Comparison of ENCODE assay signal across 13 cellular contexts in genomic region chr14:103105580-103106168, GRCh38. TPM values are rescaled to one million over a fixed set of nuclear protein-coding genes. Genes with fewer than 3 reads are reported as not detected.
DNase-seq lines count a peak whose midpoint lies in the region; ATAC-seq and TF ChIP-seq lines count a peak whose summit lies in the region.
"Had no signal": no experiment of that assay in that cellular context is flagged by ENCODE, and none has a peak within 500 bp of the region (broad histone marks: within the 10 kb centered on the region; RNA-seq: fewer than 3 reads in every experiment).

No MANE protein-coding gene starts in this region.

- DNase-seq in NCI-H2196 (lab: John Stamatoyannopoulos, UW; ENCODE audit: unreplicated experiment) (peak; percentile 31), NCI-H2196 treated with DMSO at 0.1 percent for 48 hours (lab: John Stamatoyannopoulos, UW; ENCODE audit: unreplicated experiment) (no peak), LNCaP clone FGC (ENCODE audit: low read depth) (peak; percentile 25), RWPE1 (ENCODE audit: low spot score) (no peak), myocyte (ENCODE audit: low read depth) (peak; percentile 97), NCI-H2029 treated with DMSO at 0.1 percent for 48 hours (lab: John Stamatoyannopoulos, UW) (no peak), NCI-H1930 (lab: John Stamatoyannopoulos, UW) (no peak)

- POLR2A ChIA-PET in RWPE1 (lab: Yijun Ruan, JAX; ENCODE audit: low non-redundant PET): no interaction called here

- no peak for ATAC-seq in GM18511 (IDR thresholded peaks at IDR 0.05; ENCODE audit: unreplicated experiment)

- TF ChIP-seq CTCF in LNCaP clone FGC (IDR thresholded peaks at IDR 0.05; ENCODE audit: control insufficient read depth, extremely low read depth, insufficient read depth): peak; percentile 61
- TF ChIP-seq CTCF in RWPE1 (conservative IDR thresholded peaks at IDR 0.05; ENCODE audit: low read depth): no peak

- CTCF ChIA-PET in RWPE1 (lab: Yijun Ruan, JAX): interaction anchor here (0.5 to 4.3 kb wide), 29 partner anchors 7 to 511 kb away, joined by 3 to 69 read pairs (median 5); partner anchors contain the start of genes LBHD2 and TNFAIP2

- peak overlapping the region; percentile 26 for H3K27ac ChIP-seq in RWPE1
- H3K27ac ChIP-seq: ascending aorta, thyroid gland had no signal

- H3K4me3 ChIP-seq in LNCaP clone FGC (ENCODE audit: low read depth, low read length): no peak overlapping the region
- H3K4me3 ChIP-seq: MG63, thyroid gland had no signal

RNA-seq across cellular contexts. Expression of gene EXOC3L4, which starts 11.1 kb away (rescaled TPM):
- 58.9 and 99.9 TPM in 2 replicates for total RNA-seq in myocyte
- polyA plus RNA-seq in myocyte (2012): 3.0 TPM
- total RNA-seq: ascending aorta, fibroblast of villous mesenchyme had no signal
- polyA plus RNA-seq: AG04450 had no signal

RNA-seq across cellular contexts. Expression of gene TNFAIP2, which starts 17.6 kb away (rescaled TPM):
- 76.6 and 179 TPM in 2 replicates for total RNA-seq in myocyte
- polyA plus RNA-seq in myocyte (2012): 21.1 TPM

RNA-seq across cellular contexts. Expression of gene LBHD2, which starts 21.7 kb away (rescaled TPM):
- total RNA-seq in myocyte: 0.94 and 2.7 TPM in 2 replicates
- polyA plus RNA-seq in myocyte (2012): not detected
- total RNA-seq: ascending aorta, fibroblast of villous mesenchyme, thyroid gland had no signal
- polyA plus RNA-seq: AG04450 had no signal

RNA-seq across cellular contexts. Expression of gene CDC42BPB, which starts 48.3 kb away (rescaled TPM):
- total RNA-seq in myocyte: 63.4 and 64.0 TPM in 2 replicates
- polyA plus RNA-seq in myocyte (2012): 80.6 TPM

Comparison
In these comparisons a context has a peak if more than half of its experiments do, and no peak if none do; other contexts are left out.
1. DNase-seq: peak in NCI-H2196 (single experiment), LNCaP clone FGC (single experiment) and myocyte (single experiment); none in NCI-H2196 treated with DMSO at 0.1 percent for 48 hours (single experiment), RWPE1 (single experiment), NCI-H2029 treated with DMSO at 0.1 percent for 48 hours (single experiment) and NCI-H1930 (0 of 2).